ENCODE assay signal across 37 cellular contexts in the genomic region with DNA sequence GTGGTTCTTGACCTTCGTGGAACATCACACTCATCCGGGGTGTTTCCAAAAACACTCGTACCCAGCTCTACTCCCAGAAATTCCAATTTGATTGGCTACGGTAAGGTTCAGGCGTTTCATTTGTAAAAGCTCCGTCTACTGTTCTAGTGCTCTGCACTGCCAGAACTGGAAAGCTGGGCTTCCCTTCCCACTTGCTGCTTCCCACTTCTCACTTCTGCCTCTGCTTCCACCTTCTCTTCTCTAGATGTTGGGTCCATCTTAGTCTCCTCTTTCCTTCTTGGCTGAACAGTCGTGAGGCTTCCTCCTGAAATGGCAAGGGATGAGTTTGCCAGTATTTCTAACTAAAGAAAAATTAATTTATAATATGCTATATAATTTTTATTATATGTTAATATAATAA. TPM values are rescaled to one million over a fixed set of nuclear protein-coding genes. Genes with fewer than 3 reads are reported as not detected.
"Had no signal": no experiment of that assay in that cellular context is flagged by ENCODE, and none has a peak within 500 bp of the region (broad histone marks: within the 10 kb centered on the region; RNA-seq: fewer than 3 reads in every experiment).

No MANE protein-coding gene starts in this region.

- H3K4me3 ChIP-seq: MG63 had no signal

- H3K36me3 ChIP-seq: MG63 had no signal

- DNase-seq: Karpas-422, Kasumi-1, MG63, MM.1S, MV-4-11, NCI-H1048, NCI-H1092, NCI-H1092 treated with DMSO at 0.1 percent for 48 hours, NCI-H1105, NCI-H1105 treated with DMSO at 0.1 percent for 48 hours, NCI-H1417, NCI-H1417 treated with DMSO at 0.1 percent for 48 hours, NCI-H1436, NCI-H1436 treated with DMSO at 0.1 percent for 48 hours, NCI-H146, NCI-H1694, NCI-H1694 treated with DMSO at 0.1 percent for 48 hours, NCI-H187, NCI-H187 treated with DMSO at 0.1 percent for 48 hours, NCI-H1930, NCI-H2029, NCI-H2029 treated with DMSO at 0.1 percent for 48 hours, NCI-H2081, NCI-H2081 treated with DMSO at 0.1 percent for 48 hours, NCI-H2107, NCI-H2171, NCI-H2171 treated with DMSO at 0.1 percent for 48 hours, NCI-H2227 treated with DMSO at 0.1 percent for 48 hours, NCI-H226, NCI-H345, NCI-H446, NCI-H446 treated with DMSO at 0.1 percent for 48 hours, NCI-H510A had no signal

- H3K27ac ChIP-seq: KMS-11 had no signal

RNA-seq across cellular contexts. Expression of gene RHCG, which starts 29.8 kb away (rescaled TPM):
- total RNA-seq: LHCN-M2, M059J, MCF 10A had no signal
